18 cellular contexts compared by ENCODE assay signal in the genomic region with DNA sequence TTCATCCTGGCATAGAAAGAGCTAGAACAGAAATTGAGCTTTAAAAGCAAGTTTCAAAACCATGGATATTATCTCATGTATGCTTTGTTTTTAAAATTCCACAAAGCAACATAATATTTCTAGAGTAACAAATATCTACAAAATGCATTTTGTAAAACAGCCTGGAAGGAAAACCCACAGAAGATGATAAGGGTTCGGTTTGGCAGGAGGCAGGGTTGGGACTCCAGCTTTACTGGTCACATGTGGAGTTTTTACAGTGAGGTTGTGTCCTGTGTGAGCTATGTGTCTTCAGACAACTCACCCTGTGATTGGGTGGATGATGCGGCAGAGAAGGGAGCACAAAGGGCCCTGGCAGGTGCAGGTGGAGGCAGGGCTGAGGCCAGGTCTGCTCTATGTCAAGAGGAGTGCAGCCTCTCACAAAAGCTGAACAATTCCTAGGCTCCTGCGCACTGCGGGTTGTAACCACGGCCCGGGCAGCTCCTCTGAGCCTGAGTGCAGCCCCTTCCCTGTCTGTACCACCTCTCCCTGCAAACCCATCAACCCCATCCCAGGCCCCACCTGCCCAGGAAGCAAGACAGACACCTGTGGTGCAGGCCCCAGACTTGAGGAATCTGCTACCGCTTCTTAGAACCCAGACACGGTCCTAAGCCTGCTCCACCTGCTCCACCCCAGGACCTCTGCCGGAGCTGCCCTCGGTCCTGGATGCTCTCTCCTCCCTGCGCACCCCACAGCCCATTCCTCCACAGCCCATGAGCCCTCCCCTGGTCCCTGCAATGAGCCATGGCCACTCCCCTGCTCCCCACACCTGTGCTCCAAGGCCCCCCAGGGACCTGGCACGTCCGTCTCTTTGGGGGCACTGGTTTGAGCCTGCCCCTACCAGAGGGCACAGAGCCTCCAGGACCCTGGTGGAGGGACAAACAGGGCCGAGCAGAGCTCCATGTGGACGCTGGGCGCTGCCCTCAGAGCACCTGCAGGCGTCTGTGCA. TPM values are rescaled to one million over a fixed set of nuclear protein-coding genes. Genes with fewer than 3 reads are reported as not detected.
DNase-seq lines count a peak whose midpoint lies in the region; ATAC-seq and TF ChIP-seq lines count a peak whose summit lies in the region.
"Had no signal": no experiment of that assay in that cellular context is flagged by ENCODE, and none has a peak within 500 bp of the region (broad histone marks: within the 10 kb centered on the region; RNA-seq: fewer than 3 reads in every experiment).

No MANE protein-coding gene starts in this region.

- peaks cover 0 to 7% (median 3%) of the 10 kb centered on the region in 6 donors for H3K9me3 Mint-ChIP-seq in immature natural killer cell
- peaks cover 6% of the 10 kb centered on the region for H3K9me3 Mint-ChIP-seq in neural crest cell

- H3K27me3 Mint-ChIP-seq in immature natural killer cell (ENCODE audit: low read depth in 3 of 3) (peaks cover 14 to 37% (median 19%) of the 10 kb centered on the region in 3 donors), neural crest cell (ENCODE audit: low read depth) (peaks cover 64% of the 10 kb centered on the region)

- DNase-seq in Right ventricle myocardium inferior (ENCODE audit: missing footprints) (peak; percentile 42), cardiac septum (ENCODE audit: low spot score) (no peak), immature natural killer cell (no peak), neural crest cell (ENCODE audit: low read depth, low spot score) (no peak), UCSD-AML1 (lab: John Stamatoyannopoulos, UW; ENCODE audit: unreplicated experiment) (no peak)
- DNase-seq: anterior cingulate cortex; dermis blood vessel endothelial cell; NCI-H2081; NCI-H226; NCI-H82; stimulated activated CD4-positive, alpha-beta T cell treated with anti-CD3 and anti-CD28 coated beads, Interleukin-4, amount 100 ng/mL, for 1 hour had no signal

- peak overlapping the region in 3 of 5 donors; percentile 7 to 40 (median 38) for H3K4me3 Mint-ChIP-seq in immature natural killer cell
- H3K4me3 Mint-ChIP-seq in neural crest cell: peak overlapping the region; percentile 19
- H3K4me3 Mint-ChIP-seq: stimulated activated naive CD8-positive, alpha-beta T cell treated with anti-CD3 and anti-CD28 coated beads, Interleukin-15, Interleukin-2, amounts not matched to agents 100 ng/mL and 50 ng/mL, for 24 hours had no signal

- peaks cover 0 to 6% (median 2%) of the 10 kb centered on the region in 3 donors for H3K36me3 Mint-ChIP-seq in immature natural killer cell
- peaks cover 5% of the 10 kb centered on the region for H3K36me3 Mint-ChIP-seq in neural crest cell (ENCODE audit: low read depth)

- no peak overlapping the region for H3K27ac Mint-ChIP-seq in immature natural killer cell
- no peak overlapping the region for H3K27ac Mint-ChIP-seq in neural crest cell (ENCODE audit: unreplicated experiment)
- H3K27ac Mint-ChIP-seq: activated naive CD4-positive, alpha-beta T cell treated with anti-CD3 and anti-CD28 coated beads, Interleukin-2, amount 50 U/mL, for 72 hours; activated T-helper 1 cell treated with anti-CD3 and anti-CD28 coated beads, Interleukin-12 subunit alpha, Interleukin-12 subunit beta, Interleukin-2, Interleukin-4 antibody, amounts not matched to agents 30 ng/mL and 10 ng/mL and 1 ng/mL, durations not matched to agents 14 hours and 24 hours and 36 hours; mesothelial cell of epicardium; stimulated activated naive CD8-positive, alpha-beta T cell treated with anti-CD3 and anti-CD28 coated beads, Interleukin-15, Interleukin-2, amounts not matched to agents 100 ng/mL and 50 ng/mL, for 24 hours had no signal

- H3K4me1 Mint-ChIP-seq in immature natural killer cell (peaks cover 12% of the 10 kb centered on the region in 2 donors), neural crest cell (peaks cover 19% of the 10 kb centered on the region)

- ATAC-seq in Right ventricle myocardium inferior (no peak), HG03045 (IDR thresholded peaks at IDR 0.05; ENCODE audit: unreplicated experiment) (no peak), GM18498 (IDR thresholded peaks at IDR 0.05; ENCODE audit: unreplicated experiment) (no peak), HG02623 (IDR thresholded peaks at IDR 0.05; ENCODE audit: unreplicated experiment) (no peak)
- ATAC-seq: activated naive CD4-positive, alpha-beta T cell treated with anti-CD3 and anti-CD28 coated beads, Interleukin-2, amount 50 U/mL, for 72 hours had no signal

- TF ChIP-seq CTCF in neural crest cell (conservative IDR thresholded peaks at IDR 0.05): no peak

- intact Hi-C loops in Right ventricle myocardium inferior (cut with DNase I): no loop called here
- intact Hi-C loops in cardiac septum (cut with DNase I): no loop called here

RNA-seq across cellular contexts. Expression of a gene that starts 2.8 kb away (rescaled TPM):
- total RNA-seq in Right ventricle myocardium inferior (51.6 TPM), cardiac septum (77.0 TPM), neural crest cell (18.2 and 19.2 TPM in 2 replicates)
- 1 to 10 TPM in 1 of 3 donors, under 1 TPM in 2; 0.30 to 1.8 (median 0.46) TPM for polyA plus RNA-seq in immature natural killer cell
